ENCODE assay signal across 16 cellular contexts in genomic region chr12:70309348-70309747, GRCh38. TPM values are rescaled to one million over a fixed set of nuclear protein-coding genes. Genes with fewer than 3 reads are reported as not detected.
DNase-seq lines count a peak whose midpoint lies in the region; ATAC-seq and TF ChIP-seq lines count a peak whose summit lies in the region.
"Had no signal": no experiment of that assay in that cellular context is flagged by ENCODE, and none has a peak within 500 bp of the region (broad histone marks: within the 10 kb centered on the region; RNA-seq: fewer than 3 reads in every experiment).

No MANE protein-coding gene starts in this region.

- H4K20me1 ChIP-seq in GM23248 (ENCODE audit: insufficient read depth), result no peaks in the 10 kb centered on the region

- H3K4me1 Mint-ChIP-seq in mesothelial cell of epicardium, result no peaks in the 10 kb centered on the region

- DNase-seq in ELR (ENCODE audit: low read depth) (peak; percentile 8), GM23248 (peak; percentile 16), amniotic epithelial cell (ENCODE audit: low read depth) (peak; percentile 12), mesothelial cell of epicardium (ENCODE audit: low spot score in 2 of 2, unreplicated experiment in 2 of 2) (no peak), esophagus squamous epithelium (lab: John Stamatoyannopoulos, UW) (no peak), NCI-H1092 (lab: John Stamatoyannopoulos, UW) (no peak)
- DNase-seq: ACHN; Calu3; CD4-positive, CD25-positive, alpha-beta regulatory T cell; DMS 273 treated with DMSO at 0.1 percent for 48 hours had no signal

- H3K36me3 ChIP-seq in GM23248 (ENCODE audit: low read depth), result 0 out of 2 replicates have a peak, but pooled peaks cover 10% of the 10 kb centered on the region
- peaks cover 0 to 21% (median 0%) of the 10 kb centered on the region in 3 donors for H3K36me3 ChIP-seq in esophagus squamous epithelium

- no peak overlapping the region for H3K4me3 ChIP-seq in GM23248
- no peak overlapping the region for H3K4me3 ChIP-seq in esophagus squamous epithelium
- H3K4me3 ChIP-seq: BLaER1 treated with 17β-estradiol and CSF1 and Interleukin-3, amounts not matched to agents 10 nM and 100 nM; GM12878 had no signal

- peaks cover 4% of the 10 kb centered on the region for H3K9me3 Mint-ChIP-seq in mesothelial cell of epicardium
- H3K9me3 Mint-ChIP-seq: IgD-negative memory B cell had no signal

- TF ChIP-seq POLR2A in esophagus squamous epithelium (IDR thresholded peaks at IDR 0.05), result no peak

- no peaks in the 10 kb centered on the region for H3K9me2 ChIP-seq in GM23248 (ENCODE audit: insufficient read depth)

- TF ChIP-seq CTCF in mesothelial cell of epicardium (IDR thresholded peaks at IDR 0.05; ENCODE audit: unreplicated experiment), result no peak
- TF ChIP-seq CTCF in esophagus squamous epithelium (IDR thresholded peaks at IDR 0.05), result no peak

- H3K9me3 ChIP-seq in GM23248 (ENCODE audit: low read depth) (no peaks in the 10 kb centered on the region), esophagus squamous epithelium (no peaks in the 10 kb centered on the region)

- H3K4me2 ChIP-seq in GM23248 (ENCODE audit: unreplicated experiment), result no peak overlapping the region
- H3K4me2 ChIP-seq: BLaER1 treated with 17β-estradiol and CSF1 and Interleukin-3, amounts not matched to agents 10 nM and 100 nM had no signal

- in situ Hi-C loops in GM23248 (cut with MboI), result no loop called here

- no peaks in the 10 kb centered on the region for H3K27me3 ChIP-seq in GM23248 (replicated peaks; ENCODE audit: insufficient read depth)
- no peaks in the 10 kb centered on the region for H3K27me3 ChIP-seq in esophagus squamous epithelium
- H3K27me3 ChIP-seq: BLaER1 treated with 17β-estradiol and CSF1 and Interleukin-3, amounts not matched to agents 10 nM and 100 nM had no signal

- ATAC-seq in HG03095 (IDR thresholded peaks at IDR 0.05; ENCODE audit: unreplicated experiment), result no peak
- no peak for ATAC-seq in HG02588 (IDR thresholded peaks at IDR 0.05; ENCODE audit: unreplicated experiment)
- ATAC-seq: GM12878, HCT116 had no signal

- WGBS in GM23248 (ENCODE audit: low coverage in 1 of 2, low lambda C conversion rate in 2 of 2, missing lambda C conversion rate in 2 of 2), 2 experiments, result 81 to 89% methylated on average over 2 of the region's 2 CpGs
- WGBS in esophagus squamous epithelium, 2 donors, result 93 to 97% methylated on average over 2 of the region's 2 CpGs

- no peaks in the 10 kb centered on the region for H3K27me3 Mint-ChIP-seq in mesothelial cell of epicardium (ENCODE audit: low read depth)
- H3K27me3 Mint-ChIP-seq: CD4-positive, CD25-positive, alpha-beta regulatory T cell; IgD-negative memory B cell had no signal

- H3K4me3 Mint-ChIP-seq in mesothelial cell of epicardium, result no peak overlapping the region
- H3K4me3 Mint-ChIP-seq: CD4-positive, CD25-positive, alpha-beta regulatory T cell; IgD-negative memory B cell had no signal

- H3K9ac ChIP-seq in GM23248, result no peak overlapping the region
- H3K9ac ChIP-seq: BLaER1 treated with 17β-estradiol and CSF1 and Interleukin-3, amounts not matched to agents 10 nM and 100 nM had no signal

- no peak overlapping the region for H2AFZ ChIP-seq in GM23248

- H3K4me1 ChIP-seq in GM23248 (ENCODE audit: insufficient read depth) (no peaks in the 10 kb centered on the region), esophagus squamous epithelium (no peaks in the 10 kb centered on the region)

- H3K36me3 Mint-ChIP-seq in mesothelial cell of epicardium, result peaks cover 28% of the 10 kb centered on the region

- intact Hi-C loops in esophagus squamous epithelium (cut with DNase I), result no loop called here

- no peak overlapping the region for H3K27ac ChIP-seq in GM23248
- H3K27ac ChIP-seq in esophagus squamous epithelium, result no peak overlapping the region
- H3K27ac ChIP-seq: BLaER1 treated with 17β-estradiol and CSF1 and Interleukin-3, amounts not matched to agents 10 nM and 100 nM had no signal

- peaks cover 100% of the 10 kb centered on the region for H3K79me2 ChIP-seq in GM23248 (ENCODE audit: insufficient read depth)

- H3K27ac Mint-ChIP-seq in mesothelial cell of epicardium, result peak overlapping the region; percentile 34
- H3K27ac Mint-ChIP-seq: CD4-positive, CD25-positive, alpha-beta regulatory T cell; IgD-negative memory B cell had no signal

- no peaks in the 10 kb centered on the region for H3F3A ChIP-seq in GM23248 (ENCODE audit: insufficient read depth)

RNA-seq across cellular contexts. Expression of gene KCNMB4, which starts 56.7 kb away (rescaled TPM):
- 1.8 and 2.7 TPM in 2 replicates for total RNA-seq in GM23248 (2014; rRNA removed; shearing (Covaris generic))
- 1.2 and 1.7 TPM in 2 replicates for polyA plus RNA-seq in GM23248 (2016; fragmentation: Nextera tagmentation; extraction: Ambion mirVana)
- 14.1 to 15.7 TPM (median 15.4 TPM) in 3 replicates for total RNA-seq in mesothelial cell of epicardium
- total RNA-seq in esophagus squamous epithelium, result 1 to 10 TPM in 2 of 4 donors, under 1 TPM in 1, not detected in 1; 0.18 to 1.9 (median 1.2) TPM

Comparison
In these comparisons a context has a peak if more than half of its experiments do, and no peak if none do; other contexts are left out.
1. DNase-seq: peak in ELR (single experiment), GM23248 (single experiment) and amniotic epithelial cell (single experiment); none in mesothelial cell of epicardium (0 of 2), esophagus squamous epithelium (single experiment) and NCI-H1092 (single experiment).